In genomic region chr4:94430416-94430815, GRCh38 we compare ENCODE assay signal across 23 cellular contexts.
"Had no signal": no experiment of that assay in that cellular context is flagged by ENCODE, and none has a peak within 500 bp of the region (broad histone marks: within the 10 kb centered on the region; RNA-seq: fewer than 3 reads in every experiment).

No MANE protein-coding gene starts in this region.

- H3K4me1 ChIP-seq: esophagus muscularis mucosa, sigmoid colon, suprapubic skin, thyroid gland, upper lobe of left lung, vagina had no signal

- FAIRE-seq: islet of Langerhans, small intestine had no signal

- H3K9me3 Mint-ChIP-seq: effector memory CD8-positive, alpha-beta T cell had no signal

- H3K9me3 ChIP-seq: neutrophil, thyroid gland, vagina had no signal

- ATAC-seq: effector memory CD8-positive, alpha-beta T cell; gastrocnemius medialis; heart right ventricle; naive thymus-derived CD4-positive, alpha-beta T cell; stimulated activated effector memory CD8-positive, alpha-beta T cell treated with anti-CD3 and anti-CD28 coated beads, Interleukin-12 subunit alpha, Interleukin-12 subunit beta, amount 100 ng/mL, for 72 hours; stimulated activated naive CD8-positive, alpha-beta T cell treated with anti-CD3 and anti-CD28 coated beads, Interleukin-15, Interleukin-2, amounts not matched to agents 100 U/mL and 50 U/mL, for 24 hours had no signal

- H3K4me3 Mint-ChIP-seq: dendritic cell treated with granulocyte-macrophage colony-stimulating factor and Interleukin-4, amounts not matched to agents 40 ng/mL and 50 ng/mL, for 4 days; effector memory CD8-positive, alpha-beta T cell; naive thymus-derived CD4-positive, alpha-beta T cell; nephron progenitor cell; stimulated activated effector memory CD8-positive, alpha-beta T cell treated with anti-CD3 and anti-CD28 coated beads, Interleukin-12 subunit alpha, Interleukin-12 subunit beta, amount 100 ng/mL, for 72 hours had no signal

- H3K36me3 Mint-ChIP-seq: naive thymus-derived CD4-positive, alpha-beta T cell; stimulated activated effector memory CD8-positive, alpha-beta T cell treated with anti-CD3 and anti-CD28 coated beads, Interleukin-12 subunit alpha, Interleukin-12 subunit beta, amount 100 ng/mL, for 72 hours had no signal

- H3K4me1 Mint-ChIP-seq: naive thymus-derived CD4-positive, alpha-beta T cell; nephron progenitor cell; stimulated activated effector memory CD8-positive, alpha-beta T cell treated with anti-CD3 and anti-CD28 coated beads, Interleukin-12 subunit alpha, Interleukin-12 subunit beta, amount 100 ng/mL, for 72 hours had no signal

- H3K4me3 ChIP-seq: esophagus muscularis mucosa, gastrocnemius medialis, heart right ventricle, sigmoid colon, suprapubic skin, thyroid gland, upper lobe of left lung, vagina had no signal

- H3K27me3 Mint-ChIP-seq: dendritic cell treated with granulocyte-macrophage colony-stimulating factor and Interleukin-4, amounts not matched to agents 40 ng/mL and 50 ng/mL, for 4 days; effector memory CD8-positive, alpha-beta T cell had no signal

- DNase-seq: effector memory CD8-positive, alpha-beta T cell; gastrocnemius medialis; heart right ventricle; hypothalamus; kidney glomerular epithelial cell; mammary epithelial cell; naive thymus-derived CD4-positive, alpha-beta T cell; nephron progenitor cell; sigmoid colon; small intestine; stimulated activated CD4-positive, alpha-beta T cell treated with anti-CD3 and anti-CD28 coated beads, Interleukin-2, amount 100 ng/mL, for 48 hours; stimulated activated CD8-positive, alpha-beta memory T cell treated with anti-CD3 and anti-CD28 coated beads, Interleukin-4, amount 100 ng/mL, for 48 hours; stimulated activated naive CD8-positive, alpha-beta T cell treated with anti-CD3 and anti-CD28 coated beads, Interleukin-15, Interleukin-2, amounts not matched to agents 100 U/mL and 50 U/mL, for 24 hours; thyroid gland; upper lobe of left lung had no signal

- H3K27ac Mint-ChIP-seq: dendritic cell treated with granulocyte-macrophage colony-stimulating factor and Interleukin-4, amounts not matched to agents 40 ng/mL and 50 ng/mL, for 4 days; naive thymus-derived CD4-positive, alpha-beta T cell; nephron progenitor cell; stimulated activated effector memory CD8-positive, alpha-beta T cell treated with anti-CD3 and anti-CD28 coated beads, Interleukin-12 subunit alpha, Interleukin-12 subunit beta, amount 100 ng/mL, for 72 hours had no signal

- H3K36me3 ChIP-seq: esophagus muscularis mucosa, gastrocnemius medialis, heart right ventricle, neutrophil, sigmoid colon, suprapubic skin, thyroid gland, upper lobe of left lung, vagina had no signal

- H3K27ac ChIP-seq: epithelial cell of prostate, esophagus muscularis mucosa, heart right ventricle, neutrophil, sigmoid colon, suprapubic skin, thyroid gland, upper lobe of left lung, vagina had no signal

- H3K27me3 ChIP-seq: esophagus muscularis mucosa, gastrocnemius medialis, heart right ventricle, neutrophil, sigmoid colon, suprapubic skin, thyroid gland, upper lobe of left lung, vagina had no signal
